In genomic region chr19:11479090-11479469, GRCh38 we compare ENCODE assay signal across 1 cellular context.
TF ChIP-seq lines count a peak whose summit lies in the region.

No MANE protein-coding gene starts in this region.

TF ChIP-seq in H1, 55 proteins besides CTCF, POLR2A, EP300 and RAD21:
- TF ChIP-seq POLR2AphosphoS5 (IDR thresholded peaks at IDR 0.05; ENCODE audit: low read depth, low read length) (no peak), HDAC2 (IDR thresholded peaks at IDR 0.05; ENCODE audit: borderline replicate concordance in 1 of 2, low read depth in 2 of 2, low read length in 2 of 2) (peak in 1 of 2 experiments; percentile 57; a peak in 1 of 4 replicates), KDM1A (IDR thresholded peaks at IDR 0.05; ENCODE audit: borderline replicate concordance, low read length) (peak; percentile 95), BCL11A (IDR thresholded peaks at IDR 0.05; ENCODE audit: low read depth in 2 of 2, low read length in 2 of 2) (no peak), SIRT6 (IDR thresholded peaks at IDR 0.05; ENCODE audit: low read length) (no peak), CBX5 (IDR thresholded peaks at IDR 0.05; ENCODE audit: low read depth, low read length) (no peak), ATF2 (IDR thresholded peaks at IDR 0.05; ENCODE audit: low read length) (no peak), KDM4A (IDR thresholded peaks at IDR 0.05; ENCODE audit: low read depth, low read length, severe bottlenecking) (peak; percentile 41), PHF8 (conservative IDR thresholded peaks at IDR 0.05; ENCODE audit: low read depth, low read length) (peak; percentile 49; the same call in 1 of the 2 replicates), EZH2 (IDR thresholded peaks at IDR 0.05; ENCODE audit: low read depth, low read length, severe bottlenecking) (no peak), SP2 (IDR thresholded peaks at IDR 0.05; ENCODE audit: low read length) (no peak)
